ENCODE assay signal across 24 cellular contexts in the genomic region with DNA sequence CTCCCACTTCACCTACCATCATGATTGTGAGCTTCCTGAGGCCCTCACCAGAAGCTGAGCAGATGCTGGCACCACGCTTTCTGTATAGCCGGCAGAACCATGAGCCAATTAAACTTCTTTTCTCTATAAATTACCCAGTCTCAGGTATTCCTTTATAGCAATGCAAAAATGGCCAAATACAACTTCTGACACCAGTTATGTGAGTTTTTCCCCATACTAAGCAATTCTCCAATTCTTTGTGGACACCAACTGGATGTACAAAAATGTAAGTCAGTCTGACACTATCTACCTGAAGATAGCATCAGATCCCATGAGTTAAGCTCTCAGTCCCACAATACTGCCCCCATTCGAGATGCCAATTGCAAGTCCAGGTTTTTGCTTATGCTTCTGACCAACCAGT.
"Had no signal": no experiment of that assay in that cellular context is flagged by ENCODE, and none has a peak within 500 bp of the region (broad histone marks: within the 10 kb centered on the region; RNA-seq: fewer than 3 reads in every experiment).

No MANE protein-coding gene starts in this region.

- ATAC-seq: effector memory CD8-positive, alpha-beta T cell; esophagus mucosa; foreskin keratinocyte; gastrocnemius medialis; gastroesophageal sphincter; heart left ventricle; heart right ventricle had no signal

- DNase-seq: colonic mucosa; cortex of kidney; dermis blood vessel endothelial cell; dorsolateral prefrontal cortex; effector CD4-positive, alpha-beta T cell; effector CD8-positive, alpha-beta T cell; effector memory CD4-positive, alpha-beta T cell; effector memory CD8-positive, alpha-beta T cell; endodermal cell; erythroblast; esophagus squamous epithelium; foreskin fibroblast; foreskin keratinocyte; foreskin melanocyte; gastrocnemius medialis; glutamatergic neuron; head of caudate nucleus; heart left ventricle; heart right ventricle had no signal

- H3K4me1 ChIP-seq: colonic mucosa, esophagus muscularis mucosa, esophagus squamous epithelium, foreskin keratinocyte, gastrocnemius medialis, gastroesophageal sphincter, heart left ventricle, heart right ventricle had no signal

- H3K9me3 ChIP-seq: colonic mucosa, esophagus muscularis mucosa, gastrocnemius medialis, gastroesophageal sphincter had no signal

- H3K4me3 ChIP-seq: colonic mucosa, coronary artery, dorsolateral prefrontal cortex, esophagus muscularis mucosa, esophagus squamous epithelium, gastrocnemius medialis, gastroesophageal sphincter, heart left ventricle, heart right ventricle had no signal

- H3K36me3 ChIP-seq: colonic mucosa, gastrocnemius medialis had no signal

- H3K27ac ChIP-seq: colonic mucosa, coronary artery, dorsolateral prefrontal cortex, epithelial cell of prostate, esophagus muscularis mucosa, esophagus squamous epithelium, foreskin keratinocyte, gastrocnemius medialis, gastroesophageal sphincter, heart left ventricle, heart right ventricle had no signal

- H3K27me3 ChIP-seq: colonic mucosa, dorsolateral prefrontal cortex, esophagus muscularis mucosa, esophagus squamous epithelium, gastrocnemius medialis, gastroesophageal sphincter, heart left ventricle, heart right ventricle had no signal
